ENCODE assay signal across 27 cellular contexts in genomic region chr7:109020251-109020650, GRCh38.
"Had no signal": no experiment of that assay in that cellular context is flagged by ENCODE, and none has a peak within 500 bp of the region (broad histone marks: within the 10 kb centered on the region; RNA-seq: fewer than 3 reads in every experiment).

No MANE protein-coding gene starts in this region.

- H3K9me3 ChIP-seq: neutrophil, ovary, stomach, testis, thyroid gland, transverse colon, upper lobe of left lung, vagina had no signal

- DNase-seq: hippocampal formation; immature natural killer cell; left ventricle myocardium inferior; naive thymus-derived CD8-positive, alpha-beta T cell; occipital lobe; ovary; right cardiac atrium; stimulated activated CD4-positive, alpha-beta T cell treated with anti-CD3 and anti-CD28 coated beads, Interleukin-12 subunit alpha, Interleukin-12 subunit beta, amount 100 ng/mL, for 4 hours; stimulated activated CD4-positive, alpha-beta T cell treated with anti-CD3 and anti-CD28 coated beads, Interleukin-15, amount 100 ng/mL, for 24 hours; stimulated activated CD4-positive, alpha-beta T cell treated with anti-CD3 and anti-CD28 coated beads, Interleukin-2, amount 100 ng/mL, for 24 hours; stimulated activated CD4-positive, alpha-beta T cell treated with anti-CD3 and anti-CD28 coated beads, Interleukin-4, amount 100 ng/mL, for 1 hour; stimulated activated naive B cell treated with anti-CD40 and anti-IgM and Interleukin-4, amounts not matched to agents 10 μg/mL and 1 μg/mL and 100 μg/mL, for 72 hours; stimulated activated naive CD8-positive, alpha-beta T cell treated with anti-CD3 and anti-CD28 coated beads, Interleukin-15, Interleukin-2, amounts not matched to agents 100 U/mL and 50 U/mL, for 24 hours; stomach; testis; thyroid gland; transverse colon; upper lobe of left lung had no signal

- H3K4me3 ChIP-seq: left ventricle myocardium inferior, lung, ovary, skin epidermis, stomach, testis, thyroid gland, transverse colon, upper lobe of left lung, vagina had no signal

- H3K4me1 ChIP-seq: left ventricle myocardium inferior, stomach, testis, thyroid gland, transverse colon, upper lobe of left lung, vagina had no signal

- H3K4me1 Mint-ChIP-seq: immature natural killer cell; naive thymus-derived CD8-positive, alpha-beta T cell; nephron; neural crest cell; stimulated activated naive B cell treated with anti-CD40 and anti-IgM and Interleukin-4, amounts not matched to agents 10 μg/mL and 1 μg/mL and 100 μg/mL, for 72 hours had no signal

- FAIRE-seq: islet of Langerhans had no signal

- H3K9me3 Mint-ChIP-seq: neural crest cell had no signal

- H3K4me3 Mint-ChIP-seq: immature natural killer cell; naive thymus-derived CD8-positive, alpha-beta T cell; nephron; neural crest cell; stimulated activated naive B cell treated with anti-CD40 and anti-IgM and Interleukin-4, amounts not matched to agents 10 μg/mL and 1 μg/mL and 100 μg/mL, for 72 hours had no signal

- H3K27me3 ChIP-seq: neutrophil, ovary, stomach, testis, thyroid gland, transverse colon, upper lobe of left lung, vagina had no signal

- H3K27me3 Mint-ChIP-seq: naive thymus-derived CD8-positive, alpha-beta T cell; progenitor cell of endocrine pancreas; stimulated activated naive B cell treated with anti-CD40 and anti-IgM and Interleukin-4, amounts not matched to agents 10 μg/mL and 1 μg/mL and 100 μg/mL, for 72 hours had no signal

- H3K27ac ChIP-seq: left ventricle myocardium inferior, neutrophil, ovary, skin epidermis, stomach, testis, thyroid gland, transverse colon, upper lobe of left lung, vagina had no signal

- H3K27ac Mint-ChIP-seq: immature natural killer cell; naive thymus-derived CD8-positive, alpha-beta T cell; nephron; progenitor cell of endocrine pancreas; stimulated activated naive B cell treated with anti-CD40 and anti-IgM and Interleukin-4, amounts not matched to agents 10 μg/mL and 1 μg/mL and 100 μg/mL, for 72 hours had no signal

- ATAC-seq: naive thymus-derived CD8-positive, alpha-beta T cell; right cardiac atrium; sciatic nerve; stimulated activated naive B cell treated with anti-CD40 and anti-IgM and Interleukin-4, amounts not matched to agents 10 μg/mL and 1 μg/mL and 100 μg/mL, for 72 hours; stimulated activated naive CD8-positive, alpha-beta T cell treated with anti-CD3 and anti-CD28 coated beads, Interleukin-15, Interleukin-2, amounts not matched to agents 100 U/mL and 50 U/mL, for 24 hours had no signal

- H3K36me3 Mint-ChIP-seq: naive thymus-derived CD8-positive, alpha-beta T cell; stimulated activated naive B cell treated with anti-CD40 and anti-IgM and Interleukin-4, amounts not matched to agents 10 μg/mL and 1 μg/mL and 100 μg/mL, for 72 hours had no signal

- H3K36me3 ChIP-seq: left ventricle myocardium inferior, neutrophil, ovary, stomach, thyroid gland, transverse colon, upper lobe of left lung, vagina had no signal
